Comparison of ENCODE assay signal across 10 cellular contexts in the genomic region with DNA sequence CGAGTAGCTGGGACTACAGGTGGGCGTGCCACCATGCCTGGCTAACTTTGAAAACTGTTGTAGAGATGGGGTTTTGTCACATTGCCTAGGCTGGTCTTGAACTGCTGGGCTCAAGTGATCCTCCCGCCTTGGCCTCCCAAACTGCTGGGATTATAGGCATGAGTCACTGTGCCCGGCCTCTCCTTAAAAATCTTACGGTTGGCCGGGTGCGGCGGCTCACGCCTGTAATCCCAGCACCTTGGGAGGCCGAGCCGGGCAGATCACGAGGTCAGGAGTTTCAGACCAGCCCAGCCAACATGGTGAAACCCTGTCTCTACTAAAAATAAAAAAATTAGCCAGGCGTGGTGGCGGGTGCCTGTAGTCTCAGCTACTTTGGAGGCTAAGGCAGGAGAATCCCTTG. TPM values are rescaled to one million over a fixed set of nuclear protein-coding genes. Genes with fewer than 3 reads are reported as not detected.
DNase-seq lines count a peak whose midpoint lies in the region; ATAC-seq and TF ChIP-seq lines count a peak whose summit lies in the region.
"Not testable (repeated sequence)": the region's sequence is repeated elsewhere in the genome, so short reads cannot be mapped to it uniquely, and the experiment has no call there.
"Had no signal": no experiment of that assay in that cellular context is flagged by ENCODE, and none has a peak within 500 bp of the region (broad histone marks: within the 10 kb centered on the region; RNA-seq: fewer than 3 reads in every experiment).

No MANE protein-coding gene starts in this region.

- not testable (repeated sequence) for H3K27me3 Mint-ChIP-seq in Caco-2 (ENCODE audit: insufficient read depth, unreplicated experiment); T-helper 1 cell treated with Interleukin-12 subunit alpha and Interleukin-12 subunit beta and Interleukin-4 antibody, amounts not matched to agents 30 μg/mL and 1 μg/mL, for 36 hours (ENCODE audit: low read depth); activated T-helper 17 cell treated with anti-CD3 and anti-CD28 coated beads, Interleukin-2, amount 50 U/mL, for 72 hours; effector memory CD8-positive, alpha-beta T cell; naive thymus-derived CD4-positive, alpha-beta T cell

- H3K4me3 ChIP-seq in Caco-2 (ENCODE audit: low read depth, low read length); naive thymus-derived CD4-positive, alpha-beta T cell (ENCODE audit: low read length): not testable (repeated sequence)
- peak overlapping the region; percentile 98 for H3K4me3 ChIP-seq in Loucy (ENCODE audit: low read length, poor library complexity, severe bottlenecking)

- peaks cover 78% of the 10 kb centered on the region for H3K79me2 ChIP-seq in Loucy (ENCODE audit: insufficient read depth, low read length)

- H3K9me3 Mint-ChIP-seq in Caco-2 (ENCODE audit: unreplicated experiment); T-helper 1 cell treated with Interleukin-12 subunit alpha and Interleukin-12 subunit beta and Interleukin-4 antibody, amounts not matched to agents 30 μg/mL and 1 μg/mL, for 36 hours; activated T-helper 17 cell treated with anti-CD3 and anti-CD28 coated beads, Interleukin-2, amount 50 U/mL, for 72 hours; effector memory CD8-positive, alpha-beta T cell; naive thymus-derived CD4-positive, alpha-beta T cell; stimulated activated effector memory CD8-positive, alpha-beta T cell treated with anti-CD3 and anti-CD28 coated beads, Interleukin-12 subunit alpha, Interleukin-12 subunit beta, amount 100 ng/mL, for 72 hours: not testable (repeated sequence)

- not testable (repeated sequence) for ATAC-seq in activated T-helper 17 cell treated with anti-CD3 and anti-CD28 coated beads, Interleukin-2, amount 50 U/mL, for 72 hours (replicated peaks); effector memory CD8-positive, alpha-beta T cell (replicated peaks); naive thymus-derived CD4-positive, alpha-beta T cell; stimulated activated effector memory CD8-positive, alpha-beta T cell treated with anti-CD3 and anti-CD28 coated beads, Interleukin-12 subunit alpha, Interleukin-12 subunit beta, amount 100 ng/mL, for 72 hours

- not testable (repeated sequence) for TF ChIP-seq CTCF in Caco-2 (IDR thresholded peaks at IDR 0.05; ENCODE audit: insufficient read depth in 1 of 2, low read depth in 1 of 2, low read length in 1 of 2, severe bottlenecking in 1 of 2, unreplicated experiment in 1 of 2); Loucy (conservative IDR thresholded peaks at IDR 0.05; ENCODE audit: low read length)

- peaks cover 58% of the 10 kb centered on the region for H3K36me3 Mint-ChIP-seq in Caco-2 (ENCODE audit: insufficient read depth, unreplicated experiment)
- H3K36me3 Mint-ChIP-seq in T-helper 1 cell treated with Interleukin-12 subunit alpha and Interleukin-12 subunit beta and Interleukin-4 antibody, amounts not matched to agents 30 μg/mL and 1 μg/mL, for 36 hours (ENCODE audit: low read depth), result peaks cover 29% of the 10 kb centered on the region
- H3K36me3 Mint-ChIP-seq in activated T-helper 17 cell treated with anti-CD3 and anti-CD28 coated beads, Interleukin-2, amount 50 U/mL, for 72 hours (ENCODE audit: low read depth), result peaks cover 54% of the 10 kb centered on the region
- peaks cover 37% of the 10 kb centered on the region for H3K36me3 Mint-ChIP-seq in effector memory CD8-positive, alpha-beta T cell (ENCODE audit: insufficient read depth)
- H3K36me3 Mint-ChIP-seq in naive thymus-derived CD4-positive, alpha-beta T cell, result peaks cover 0 to 32% (median 17%) of the 10 kb centered on the region in 5 donors
- H3K36me3 Mint-ChIP-seq in stimulated activated effector memory CD8-positive, alpha-beta T cell treated with anti-CD3 and anti-CD28 coated beads, Interleukin-12 subunit alpha, Interleukin-12 subunit beta, amount 100 ng/mL, for 72 hours, result peaks cover 66% of the 10 kb centered on the region

- H3K4me1 ChIP-seq in Caco-2, result not testable (repeated sequence)
- H3K4me1 ChIP-seq in Loucy (ENCODE audit: insufficient read depth, low read length, poor library complexity, severe bottlenecking), result peaks cover 53% of the 10 kb centered on the region
- peaks cover 12 to 18% of the 10 kb centered on the region in 2 donors for H3K4me1 ChIP-seq in naive thymus-derived CD4-positive, alpha-beta T cell (ENCODE audit: control insufficient read depth in 2 of 2, insufficient read depth in 2 of 2, low read length in 2 of 2)

- H2AFZ ChIP-seq in Loucy (ENCODE audit: low read length), result not testable (repeated sequence)

- peak overlapping the region; percentile 88 for H3K4me3 Mint-ChIP-seq in Caco-2 (ENCODE audit: unreplicated experiment)
- peak overlapping the region; percentile 44 for H3K4me3 Mint-ChIP-seq in T-helper 1 cell treated with Interleukin-12 subunit alpha and Interleukin-12 subunit beta and Interleukin-4 antibody, amounts not matched to agents 30 μg/mL and 1 μg/mL, for 36 hours
- H3K4me3 Mint-ChIP-seq in activated T-helper 17 cell treated with anti-CD3 and anti-CD28 coated beads, Interleukin-2, amount 50 U/mL, for 72 hours, result peak overlapping the region; percentile 96
- peak overlapping the region; percentile 66 to 84 for H3K4me3 Mint-ChIP-seq in effector memory CD8-positive, alpha-beta T cell
- peak overlapping the region in 7 of 10 donors; percentile 84 to 95 (median 91) for H3K4me3 Mint-ChIP-seq in naive thymus-derived CD4-positive, alpha-beta T cell
- peak overlapping the region; percentile 82 for H3K4me3 Mint-ChIP-seq in stimulated activated effector memory CD8-positive, alpha-beta T cell treated with anti-CD3 and anti-CD28 coated beads, Interleukin-12 subunit alpha, Interleukin-12 subunit beta, amount 100 ng/mL, for 72 hours

- BruUV-seq in Caco-2 (replicated peaks; lab: Mats Ljungman, UMichigan), result not testable (repeated sequence)

- H3K27me3 ChIP-seq in Caco-2 (replicated peaks; ENCODE audit: control insufficient read depth, insufficient read depth, low read length); Loucy (ENCODE audit: insufficient read depth, low read length, poor library complexity, severe bottlenecking); naive thymus-derived CD4-positive, alpha-beta T cell (ENCODE audit: control insufficient read depth in 2 of 2, insufficient read depth in 2 of 2, low read length in 2 of 2): not testable (repeated sequence)

- DNase-seq in Caco-2; effector memory CD8-positive, alpha-beta T cell; naive thymus-derived CD4-positive, alpha-beta T cell; stimulated activated effector memory CD8-positive, alpha-beta T cell treated with anti-CD3 and anti-CD28 coated beads, Interleukin-12 subunit alpha, Interleukin-12 subunit beta, amount 100 ng/mL, for 72 hours (ENCODE audit: low spot score in 2 of 2): not testable (repeated sequence)

- intact Hi-C loops in Caco-2 (cut with micrococcal nuclease; ENCODE audit: unreplicated experiment), result not testable (repeated sequence)
- intact Hi-C loops in naive thymus-derived CD4-positive, alpha-beta T cell (cut with micrococcal nuclease), result loop anchor here in 1 of 2 donors (10.0 kb wide), 2 partner anchors 182 to 462 kb away; a partner anchor contains a TSS

- peaks cover 42% of the 10 kb centered on the region for H4K20me1 ChIP-seq in Loucy (ENCODE audit: insufficient read depth, low read length, poor library complexity, severe bottlenecking)

- not testable (repeated sequence) for H3K4me1 Mint-ChIP-seq in Caco-2 (ENCODE audit: low read depth, unreplicated experiment)
- H3K4me1 Mint-ChIP-seq in T-helper 1 cell treated with Interleukin-12 subunit alpha and Interleukin-12 subunit beta and Interleukin-4 antibody, amounts not matched to agents 30 μg/mL and 1 μg/mL, for 36 hours (ENCODE audit: low read depth), result peaks cover 22% of the 10 kb centered on the region
- peaks cover 12% of the 10 kb centered on the region for H3K4me1 Mint-ChIP-seq in activated T-helper 17 cell treated with anti-CD3 and anti-CD28 coated beads, Interleukin-2, amount 50 U/mL, for 72 hours
- H3K4me1 Mint-ChIP-seq in effector memory CD8-positive, alpha-beta T cell (ENCODE audit: low read depth in 2 of 2), result peaks cover 20 to 21% of the 10 kb centered on the region in 2 donors
- H3K4me1 Mint-ChIP-seq in naive thymus-derived CD4-positive, alpha-beta T cell, result peaks cover 23 to 47% (median 33%) of the 10 kb centered on the region in 7 donors
- peaks cover 22% of the 10 kb centered on the region for H3K4me1 Mint-ChIP-seq in stimulated activated effector memory CD8-positive, alpha-beta T cell treated with anti-CD3 and anti-CD28 coated beads, Interleukin-12 subunit alpha, Interleukin-12 subunit beta, amount 100 ng/mL, for 72 hours

- peak overlapping the region; percentile 96 for H3K9ac ChIP-seq in Loucy (ENCODE audit: low read depth, low read length, poor library complexity, severe bottlenecking)

- not testable (repeated sequence) for H3K9me2 ChIP-seq in Loucy (replicated peaks; ENCODE audit: low read depth, low read length)

- POLR2A ChIA-PET in Caco-2 (lab: Charles Lee), result not testable (repeated sequence)
- POLR2A ChIA-PET in naive thymus-derived CD4-positive, alpha-beta T cell (lab: Charles Lee), result interaction anchor here (0.7 to 1.4 kb wide), 2 partner anchors 31 to 234 kb away, joined by 3 to 6 read pairs; no protein-coding TSS in a partner anchor

- H3K36me3 ChIP-seq in Caco-2 (ENCODE audit: control insufficient read depth, insufficient read depth, low read length), result not testable (repeated sequence)
- peaks cover 39% of the 10 kb centered on the region for H3K36me3 ChIP-seq in Loucy (ENCODE audit: insufficient read depth, low read length)
- peaks cover 0 to 46% (median 22%) of the 10 kb centered on the region in 3 experiments for H3K36me3 ChIP-seq in naive thymus-derived CD4-positive, alpha-beta T cell (ENCODE audit: control insufficient read depth in 2 of 3, insufficient read depth in 3 of 3, low read length in 3 of 3)

- CTCF ChIA-PET in Caco-2 (lab: Charles Lee), result interaction anchor here (0.7 kb wide), 1 partner anchor 11 kb away, joined by 4 read pairs; no protein-coding TSS in a partner anchor
- CTCF ChIA-PET in naive thymus-derived CD4-positive, alpha-beta T cell (lab: Charles Lee), result interaction anchor here (0.6 kb wide), 1 partner anchor 111 kb away, joined by 3 read pairs; no protein-coding TSS in a partner anchor

- H3K4me2 ChIP-seq in Loucy (ENCODE audit: low read depth, low read length, poor library complexity, severe bottlenecking), result peak overlapping the region; percentile 99

- not testable (repeated sequence) for H3K9me3 ChIP-seq in Caco-2; Loucy (ENCODE audit: insufficient read depth, low read depth, low read length); naive thymus-derived CD4-positive, alpha-beta T cell (ENCODE audit: control insufficient read depth in 2 of 3, low read length in 3 of 3)

- not testable (repeated sequence) for H3K27ac ChIP-seq in naive thymus-derived CD4-positive, alpha-beta T cell (ENCODE audit: low read depth, low read length)

- H3F3A ChIP-seq in Loucy (ENCODE audit: low read depth), result not testable (repeated sequence)

- not testable (repeated sequence) for H3K27ac Mint-ChIP-seq in Caco-2 (ENCODE audit: unreplicated experiment); T-helper 1 cell treated with Interleukin-12 subunit alpha and Interleukin-12 subunit beta and Interleukin-4 antibody, amounts not matched to agents 30 μg/mL and 1 μg/mL, for 36 hours; effector memory CD8-positive, alpha-beta T cell; stimulated activated effector memory CD8-positive, alpha-beta T cell treated with anti-CD3 and anti-CD28 coated beads, Interleukin-12 subunit alpha, Interleukin-12 subunit beta, amount 100 ng/mL, for 72 hours
- peak overlapping the region; percentile 91 for H3K27ac Mint-ChIP-seq in activated T-helper 17 cell treated with anti-CD3 and anti-CD28 coated beads, Interleukin-2, amount 50 U/mL, for 72 hours
- peak overlapping the region in 1 of 9 donors; percentile 57 for H3K27ac Mint-ChIP-seq in naive thymus-derived CD4-positive, alpha-beta T cell

RNA-seq across cellular contexts. Expression of a gene that starts 2.2 kb away (rescaled TPM):
- total RNA-seq in Caco-2 (2022), result 114 and 122 TPM in 2 replicates
- 100 to 1,000 TPM in 1 of 2 donors, 10 to 100 TPM in 1; 42.3 to 118 TPM for total RNA-seq in activated T-helper 17 cell treated with anti-CD3 and anti-CD28 coated beads, Interleukin-2, amount 50 U/mL, for 72 hours
- total RNA-seq in naive thymus-derived CD4-positive, alpha-beta T cell, result 100 to 1,000 TPM in 1 of 5 experiments, 10 to 100 TPM in 4; 64.9 to 104 (median 71.9) TPM
- 10 to 100 TPM; 27.7 to 49.3 TPM for polyA plus RNA-seq in naive thymus-derived CD4-positive, alpha-beta T cell

RNA-seq across cellular contexts. Expression of a gene that starts 47.8 kb away (rescaled TPM):
- total RNA-seq in Caco-2 (2022), result 5.1 and 6.1 TPM in 2 replicates
- total RNA-seq in activated T-helper 17 cell treated with anti-CD3 and anti-CD28 coated beads, Interleukin-2, amount 50 U/mL, for 72 hours, result 1 to 10 TPM; 4.6 to 9.1 TPM
- 1 to 10 TPM in 3 of 5 experiments, under 1 TPM in 2; 0.13 to 3.3 (median 1.8) TPM for total RNA-seq in naive thymus-derived CD4-positive, alpha-beta T cell
- polyA plus RNA-seq in naive thymus-derived CD4-positive, alpha-beta T cell, result under 1 TPM in 1 of 2 donors, not detected in 1; 0.23 TPM
- total RNA-seq: bronchial epithelial cell, psoas muscle, RPMI7951 had no signal
- polyA plus RNA-seq: psoas muscle had no signal

Comparison
In these comparisons a context has a peak if more than half of its experiments do, and no peak if none do; other contexts are left out.
1. H3K4me3 Mint-ChIP-seq: peak in every context shown above with its lines; median percentile 96 in activated T-helper 17 cell treated with anti-CD3 and anti-CD28 coated beads, Interleukin-2, amount 50 U/mL, for 72 hours; 91 in naive thymus-derived CD4-positive, alpha-beta T cell; 88 in Caco-2; 82 in stimulated activated effector memory CD8-positive, alpha-beta T cell treated with anti-CD3 and anti-CD28 coated beads, Interleukin-12 subunit alpha, Interleukin-12 subunit beta, amount 100 ng/mL, for 72 hours; 75 in effector memory CD8-positive, alpha-beta T cell; 44 in T-helper 1 cell treated with Interleukin-12 subunit alpha and Interleukin-12 subunit beta and Interleukin-4 antibody, amounts not matched to agents 30 μg/mL and 1 μg/mL, for 36 hours.